8 cellular contexts compared by ENCODE assay signal in the genomic region with DNA sequence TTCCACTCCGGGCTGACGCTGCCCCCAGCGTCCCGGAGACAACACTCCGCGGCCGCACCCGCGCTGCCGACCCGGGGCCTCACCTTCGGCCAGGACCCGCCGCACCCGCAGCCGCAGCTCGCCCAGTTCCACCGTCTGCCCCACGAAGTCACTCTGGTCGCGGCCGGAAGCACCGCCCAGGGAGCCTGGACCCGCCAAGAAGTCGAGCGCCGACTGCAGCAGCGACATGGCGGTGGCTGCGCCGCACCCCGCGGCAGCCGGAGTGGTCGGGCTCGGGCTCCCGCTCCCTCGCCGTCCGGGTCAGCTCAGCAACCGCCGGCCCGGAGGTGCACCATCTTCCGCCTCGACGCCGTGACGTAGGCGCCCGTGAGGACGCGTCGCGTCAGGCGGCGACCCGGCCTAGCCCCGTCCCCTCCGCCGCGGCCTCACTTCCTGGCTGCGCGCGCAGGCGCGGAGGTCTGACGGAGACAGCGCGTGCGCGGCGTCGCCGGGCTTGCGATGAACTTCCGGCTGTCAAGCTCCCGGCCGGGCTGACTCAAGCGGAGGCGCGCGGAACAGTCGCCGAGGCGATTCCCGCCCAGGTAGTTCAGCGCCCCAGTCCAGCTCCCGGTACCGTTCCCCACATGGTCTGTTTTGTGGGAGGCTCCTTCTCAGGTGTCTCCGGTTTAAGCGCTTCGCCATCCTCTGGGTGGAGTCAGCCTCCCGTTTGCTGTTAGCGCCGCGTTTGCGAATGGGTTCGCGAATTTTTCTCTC. TPM values are rescaled to one million over a fixed set of nuclear protein-coding genes. Genes with fewer than 3 reads are reported as not detected.
DNase-seq lines count a peak whose midpoint lies in the region; ATAC-seq, FAIRE-seq and TF ChIP-seq lines count a peak whose summit lies in the region.

A gene (minus strand): TSS at position 357 of the 753 bp plus-strand sequence. CDS start 129 bp downstream, at position 228.
A gene with protein sequence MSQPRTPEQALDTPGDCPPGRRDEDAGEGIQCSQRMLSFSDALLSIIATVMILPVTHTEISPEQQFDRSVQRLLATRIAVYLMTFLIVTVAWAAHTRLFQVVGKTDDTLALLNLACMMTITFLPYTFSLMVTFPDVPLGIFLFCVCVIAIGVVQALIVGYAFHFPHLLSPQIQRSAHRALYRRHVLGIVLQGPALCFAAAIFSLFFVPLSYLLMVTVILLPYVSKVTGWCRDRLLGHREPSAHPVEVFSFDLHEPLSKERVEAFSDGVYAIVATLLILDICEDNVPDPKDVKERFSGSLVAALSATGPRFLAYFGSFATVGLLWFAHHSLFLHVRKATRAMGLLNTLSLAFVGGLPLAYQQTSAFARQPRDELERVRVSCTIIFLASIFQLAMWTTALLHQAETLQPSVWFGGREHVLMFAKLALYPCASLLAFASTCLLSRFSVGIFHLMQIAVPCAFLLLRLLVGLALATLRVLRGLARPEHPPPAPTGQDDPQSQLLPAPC (plus strand): TSS at position 501 of the 753 bp plus-strand sequence. CDS start 15,280 bp downstream, outside the sequence.

- H3K9me3 ChIP-seq in adipocyte (ENCODE audit: control insufficient read depth, low read length) (no peaks in the 10 kb centered on the region), cardiac muscle cell (ENCODE audit: low read depth) (no peaks in the 10 kb centered on the region), parathyroid adenoma (ENCODE audit: control insufficient read depth, low read length) (no peaks in the 10 kb centered on the region), tibial artery (no peaks in the 10 kb centered on the region)

- H3K27ac ChIP-seq in cardiac muscle cell (peak within 1 kb of the TSS; percentile 86), parathyroid adenoma (peak within 1 kb of the TSS; percentile 76), tibial artery (peak within 1 kb of the TSS; percentile 86 to 95)

- peak within 1 kb of the TSS; percentile 86 for H2AFZ ChIP-seq in parathyroid adenoma

- peak; percentile 93; the same call in 1 of the 2 replicates for TF ChIP-seq POLR2A in GM12892 (IDR thresholded peaks at IDR 0.05; ENCODE audit: low read depth, low read length)

- H3K27me3 ChIP-seq in adipocyte (replicated peaks; ENCODE audit: control insufficient read depth, insufficient read depth, low read length) = no peaks in the 10 kb centered on the region
- peaks cover 10% of the 10 kb centered on the region for H3K27me3 ChIP-seq in cardiac muscle cell
- H3K27me3 ChIP-seq in parathyroid adenoma (ENCODE audit: control insufficient read depth, insufficient read depth, low read length) = no peaks in the 10 kb centered on the region
- no peaks in the 10 kb centered on the region for H3K27me3 ChIP-seq in tibial artery

- peak within 1 kb of the TSS; percentile 97 for H3K4me2 ChIP-seq in parathyroid adenoma (ENCODE audit: low read length)

- FAIRE-seq in GM12892 (lab: Jason Lieb, UNC) = peak; percentile 99

- peaks cover 6% of the 10 kb centered on the region for H3K79me2 ChIP-seq in parathyroid adenoma

- TF ChIP-seq CTCF in cardiac muscle cell (IDR thresholded peaks at IDR 0.05; ENCODE audit: low read depth, low read length) (no peak), parathyroid adenoma (IDR thresholded peaks at IDR 0.05) (no peak), tibial artery (IDR thresholded peaks at IDR 0.05) (peak in 1 of 2 experiments; percentile 20)

- H3K36me3 ChIP-seq in adipocyte (ENCODE audit: control insufficient read depth, insufficient read depth, low read length, severe bottlenecking) (no peaks in the 10 kb centered on the region), cardiac muscle cell (no peaks in the 10 kb centered on the region), parathyroid adenoma (ENCODE audit: control insufficient read depth, insufficient read depth, low read length) (no peaks in the 10 kb centered on the region), tibial artery (no peaks in the 10 kb centered on the region)

- peaks cover 29% of the 10 kb centered on the region for H3K4me1 ChIP-seq in adipocyte (ENCODE audit: control insufficient read depth, insufficient read depth, low read length)
- H3K4me1 ChIP-seq in cardiac muscle cell (ENCODE audit: low read depth) = peaks cover 19% of the 10 kb centered on the region
- H3K4me1 ChIP-seq in parathyroid adenoma = peaks cover 3% of the 10 kb centered on the region
- peaks cover 0 to 50% (median 34%) of the 10 kb centered on the region in 4 donors for H3K4me1 ChIP-seq in tibial artery

- H3K4me3 ChIP-seq in adipocyte (ENCODE audit: low read length) (peak within 1 kb of the TSS; percentile 98), cardiac muscle cell (peak within 1 kb of the TSS; percentile 87), parathyroid adenoma (ENCODE audit: low read depth, low read length) (peak within 1 kb of the TSS; percentile 86), tibial artery (peak within 1 kb of the TSS; percentile 99 to 100)

- intact Hi-C loops in tibial artery (cut with DNase I; ENCODE audit: low total_unique reads) = loop anchor here (5.0 to 10.0 kb wide), 2 partner anchors 40 to 147 kb away; a partner anchor contains a TSS

- DNase-seq in GM12892 (ENCODE audit: insufficient read length) (peak; percentile 97), NCI-H1436 (lab: John Stamatoyannopoulos, UW) (peak; percentile 92), T follicular helper cell (ENCODE audit: low read depth) (peak; percentile 94), adipocyte (ENCODE audit: low read depth) (peak; percentile 99), cardiac muscle cell (ENCODE audit: low read depth in 1 of 2, low spot score in 1 of 2) (peak; percentile 97), tibial artery (peak; percentile 94 to 97)

- ATAC-seq in HG02840 (IDR thresholded peaks at IDR 0.05; ENCODE audit: low FRiP score, unreplicated experiment) = peak; percentile 95

- H3K9ac ChIP-seq in adipocyte (ENCODE audit: low read length) (peak within 1 kb of the TSS; percentile 96), parathyroid adenoma (peak within 1 kb of the TSS; percentile 63)

RNA-seq across cellular contexts. Expression of the first gene that starts in this region (rescaled TPM):
- 35.2 TPM for polyA plus RNA-seq in GM12892 (2012; ENCODE audit: missing spikeins)
- 88.6 and 144 TPM in 2 replicates for total RNA-seq in cardiac muscle cell
- polyA plus RNA-seq in cardiac muscle cell = 59.8 and 63.8 TPM in 2 replicates

RNA-seq across cellular contexts. Expression of the second gene that starts in this region (rescaled TPM):
- 12.8 TPM for polyA plus RNA-seq in GM12892 (2012; ENCODE audit: missing spikeins)
- total RNA-seq in cardiac muscle cell = 31.6 and 36.4 TPM in 2 replicates
- polyA plus RNA-seq in cardiac muscle cell = 28.3 and 35.1 TPM in 2 replicates

Comparison
In these comparisons a context has a peak if more than half of its experiments do, and no peak if none do; other contexts are left out.
1. Peak in every context shown above with its lines: DNase-seq, ATAC-seq, H3K4me3 ChIP-seq and H3K27ac ChIP-seq.